Comparison of ENCODE assay signal across 24 cellular contexts in the genomic region with DNA sequence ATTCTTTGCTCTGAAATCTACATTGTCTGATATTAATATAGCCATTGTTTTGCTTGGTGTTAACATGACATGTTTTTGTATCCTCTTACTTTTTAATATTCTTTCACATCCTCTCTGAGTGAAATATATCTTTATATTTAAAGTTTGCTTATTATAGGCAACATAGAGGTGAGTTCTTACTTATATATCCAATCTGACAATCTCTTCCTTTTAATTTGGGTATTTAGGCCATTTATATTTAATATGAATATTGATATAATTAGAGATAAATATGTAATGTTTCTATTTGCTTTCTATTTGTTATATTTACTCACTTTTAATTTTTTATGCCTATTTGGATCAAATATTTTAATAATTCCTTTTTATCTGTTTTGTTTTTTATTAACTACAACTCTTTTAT.
DNase-seq lines count a peak whose midpoint lies in the region; ATAC-seq, FAIRE-seq and TF ChIP-seq lines count a peak whose summit lies in the region.
"Had no signal": no experiment of that assay in that cellular context is flagged by ENCODE, and none has a peak within 500 bp of the region (broad histone marks: within the 10 kb centered on the region; RNA-seq: fewer than 3 reads in every experiment).

No MANE protein-coding gene starts in this region.

- H3K27me3 ChIP-seq in K562 (ENCODE audit: control insufficient read depth in 2 of 2, insufficient read depth in 2 of 2, low read length in 2 of 2) (no peaks in the 10 kb centered on the region), pancreas (no peaks in the 10 kb centered on the region)
- H3K27me3 ChIP-seq: BE2C, BLaER1 had no signal

- H3K36me3 ChIP-seq in HEK293 (ENCODE audit: control insufficient read depth in 2 of 2, insufficient read depth in 1 of 2, low read length in 2 of 2) (no peaks in the 10 kb centered on the region), K562 (ENCODE audit: control insufficient read depth, insufficient read depth, low read length) (no peaks in the 10 kb centered on the region), pancreas (no peaks in the 10 kb centered on the region)
- H3K36me3 ChIP-seq: BE2C, BLaER1 had no signal

- no peak for TF ChIP-seq POLR2A in K562 (conservative IDR thresholded peaks at IDR 0.05)

- no peaks in the 10 kb centered on the region for H4K20me1 ChIP-seq in K562 (replicated peaks; ENCODE audit: control insufficient read depth, insufficient read depth, low read length)
- H4K20me1 ChIP-seq: BLaER1 had no signal

- no peak for TF ChIP-seq RAD21 in K562 (CRISPR knock-in tag; conservative IDR thresholded peaks at IDR 0.05 in 1 of 2, IDR thresholded peaks at IDR 0.05 in 1 of 2)

- DNase-seq in K562 (ENCODE audit: extremely low read depth in 1 of 4, low spot score in 3 of 4), result no peak
- no peak for DNase-seq in pancreas
- DNase-seq in NCI-H82 treated with DMSO at 0.1 percent for 48 hours (lab: John Stamatoyannopoulos, UW; ENCODE audit: unreplicated experiment), result no peak
- DNase-seq: 8988T; ACHN; BE2C; C1 segment of cervical spinal cord; CD4-positive, alpha-beta memory T cell; CD4-positive, CD25-positive, alpha-beta regulatory T cell; CD8-positive, alpha-beta memory T cell; COR-L47; DMS 273 treated with DMSO at 0.1 percent for 48 hours; DMS153; DMS79; DND-41; EL; GF-D8 had no signal

- no peak overlapping the region for H3K4me2 ChIP-seq in K562 (ENCODE audit: insufficient read depth, low read length)
- H3K4me2 ChIP-seq: BLaER1 had no signal

- no peaks in the 10 kb centered on the region for H3K79me2 ChIP-seq in K562 (ENCODE audit: control insufficient read depth, insufficient read depth, low read length)

- no peak for TF ChIP-seq EP300 in K562 (IDR thresholded peaks at IDR 0.05; ENCODE audit: low read length)

- H3K9me1 ChIP-seq in K562 (ENCODE audit: control insufficient read depth, insufficient read depth, low read length), result no peaks in the 10 kb centered on the region

- in situ Hi-C loops in K562 (cut with MboI), result no loop called here

- H3K4me1 ChIP-seq in HEK293 (ENCODE audit: control insufficient read depth, insufficient read depth, low read length) (no peaks in the 10 kb centered on the region), K562 (replicated peaks in 1 of 2; ENCODE audit: control insufficient read depth in 2 of 2, insufficient read depth in 2 of 2, low read length in 2 of 2) (no peaks in the 10 kb centered on the region), pancreas (no peaks in the 10 kb centered on the region)
- H3K4me1 ChIP-seq: BE2C, BLaER1 had no signal

- POLR2A ChIA-PET in HEK293 (lab: Yijun Ruan, JAX), result interaction anchor here (0.6 kb wide), 1 partner anchor 191 kb away, joined by 11 read pairs; no protein-coding TSS in a partner anchor
- POLR2A ChIA-PET in K562 (lab: Yijun Ruan, JAX), result no interaction called here

- H2AFZ ChIP-seq in K562 (ENCODE audit: low read depth, low read length), result no peak overlapping the region

- TF ChIP-seq CTCF in HEK293 (tag by site-specific recombination; IDR thresholded peaks at IDR 0.05) (no peak), K562 (IDR thresholded peaks at IDR 0.05 in 2 of 3, conservative IDR thresholded peaks at IDR 0.05 in 1 of 3; ENCODE audit: insufficient read depth in 2 of 3, low read depth in 1 of 3, low read length in 3 of 3) (no peak), pancreas (IDR thresholded peaks at IDR 0.05) (no peak)

- CTCF ChIA-PET in HEK293 (lab: Yijun Ruan, JAX), result no interaction called here
- CTCF ChIA-PET in K562 (lab: Yijun Ruan, JAX; ENCODE audit: low intra/inter-chr PET ratio), result no interaction called here

- H3K27ac ChIP-seq in HEK293 (ENCODE audit: extremely low read depth, low read depth, low read length) (no peak overlapping the region), K562 (ENCODE audit: extremely low read depth, low read depth, low read length) (no peak overlapping the region), pancreas (no peak overlapping the region)
- H3K27ac ChIP-seq: BLaER1 had no signal

- intact Hi-C loops in K562 (cut with micrococcal nuclease), result no loop called here
- intact Hi-C loops in pancreas (cut with DNase I), result no loop called here

- no TSS peak for BruUV-seq in K562 (replicated peaks; lab: Mats Ljungman, UMichigan)

- ATAC-seq in K562 (no peak), pancreas (no peak), HG03439 (IDR thresholded peaks at IDR 0.05; ENCODE audit: unreplicated experiment) (no peak), GM19351 (IDR thresholded peaks at IDR 0.05; ENCODE audit: unreplicated experiment) (no peak), GM18867 (IDR thresholded peaks at IDR 0.05; ENCODE audit: unreplicated experiment) (no peak)

- H3K4me3 ChIP-seq in HEK293 (ENCODE audit: low read depth, low read length), result no peak overlapping the region
- no peak overlapping the region for H3K4me3 ChIP-seq in K562
- no peak overlapping the region for H3K4me3 ChIP-seq in pancreas
- H3K4me3 ChIP-seq: BLaER1 had no signal

- H3K9me3 ChIP-seq in HEK293 (ENCODE audit: control insufficient read depth, insufficient read depth, low read depth, low read length), result no peaks in the 10 kb centered on the region
- H3K9me3 ChIP-seq in K562 (replicated peaks; ENCODE audit: control insufficient read depth, insufficient read depth, low read depth, low read length), result 0 out of 2 replicates have a peak, but pooled peaks cover 1% of the 10 kb centered on the region
- H3K9me3 ChIP-seq in pancreas, result no peaks in the 10 kb centered on the region
- H3K9me3 ChIP-seq: BE2C had no signal

- FAIRE-seq in K562 (lab: Jason Lieb, UNC) (no peak), endometrium (lab: Jason Lieb, UNC) (peak; percentile 33), pancreas (lab: Jason Lieb, UNC) (peak; percentile 49)
- FAIRE-seq: GM12891 had no signal

- H3K9ac ChIP-seq in K562 (ENCODE audit: insufficient read depth in 1 of 2, low read depth in 2 of 2, low read length in 2 of 2), result no peak overlapping the region
- H3K9ac ChIP-seq: BLaER1 had no signal

TF ChIP-seq in HEK293, 187 proteins besides CTCF, POLR2A, EP300 and RAD21:
- no peak for TF ChIP-seq OSR2 (tag by site-specific recombination; IDR thresholded peaks at IDR 0.05)
- peak; percentile 83 for TF ChIP-seq SETDB1 (IDR thresholded peaks at IDR 0.05; ENCODE audit: insufficient read length, low read length)
- no peak for TF ChIP-seq ZNF777 (tag by site-specific recombination; IDR thresholded peaks at IDR 0.05; ENCODE audit: borderline replicate concordance)

TF ChIP-seq in K562, 482 proteins besides CTCF, POLR2A, EP300 and RAD21:
- TF ChIP-seq PRPF4 (IDR thresholded peaks at IDR 0.05; ENCODE audit: insufficient read depth, low read depth, low read length, poor library complexity, severe bottlenecking) (no peak), ZNF507 (tag; conservative IDR thresholded peaks at IDR 0.05) (peak; percentile 68)

Comparison
In these comparisons a context has a peak if more than half of its experiments do, and no peak if none do; other contexts are left out.
1. Of the 44 proteins assayed by ChIP-seq in both K562 and HEK293: peak only in K562: none; only in HEK293: SETDB1; in both: none; in neither: 43.